ENCODE assay signal across 8 cellular contexts in the genomic region with DNA sequence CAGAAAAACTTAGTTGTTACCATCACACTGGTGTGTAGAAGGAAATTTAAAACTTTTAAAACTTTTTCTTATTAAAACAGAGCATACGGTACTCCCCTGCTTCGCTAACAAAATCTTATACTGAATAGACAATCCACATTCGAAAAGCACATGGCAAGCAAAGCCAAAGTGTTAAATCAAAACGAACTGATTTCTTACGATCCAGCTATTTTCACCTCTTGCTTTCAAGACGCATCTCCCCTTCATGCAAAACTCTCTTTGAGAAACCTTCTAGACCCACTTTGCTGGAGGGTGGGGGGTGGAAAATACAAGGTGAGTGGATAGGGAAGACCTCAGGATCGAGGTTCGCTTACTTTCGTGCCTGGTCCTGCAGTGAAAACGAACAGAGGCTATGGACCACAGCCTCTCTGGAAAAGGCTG. TPM values are rescaled to one million over a fixed set of nuclear protein-coding genes. Genes with fewer than 3 reads are reported as not detected.
DNase-seq lines count a peak whose midpoint lies in the region; ATAC-seq and TF ChIP-seq lines count a peak whose summit lies in the region.

No MANE protein-coding gene starts in this region.

- no peak for ATAC-seq in activated naive CD4-positive, alpha-beta T cell treated with anti-CD3 and anti-CD28 coated beads, Interleukin-2, amount 50 U/mL, for 72 hours

- peaks cover 30% of the 10 kb centered on the region for H3K4me1 ChIP-seq in testis

- DNase-seq in activated CD4-positive, alpha-beta T cell treated with anti-CD3 and anti-CD28 coated beads, Interleukin-2, amount 10 ng/mL, durations not matched to agents 24 days and 14 days, result no peak
- no peak for DNase-seq in activated CD4-positive, alpha-beta T cell treated with anti-CD3 and anti-CD28 coated beads, Interleukin-2, amount 50 U/mL, for 1 hour
- no peak for DNase-seq in activated naive CD4-positive, alpha-beta T cell treated with anti-CD3 and anti-CD28 coated beads, Interleukin-2, amount 50 U/mL, for 72 hours (ENCODE audit: low spot score in 2 of 2)
- DNase-seq in kidney epithelial cell (ENCODE audit: low read depth) (no peak), testis (no peak), NCI-H1694 treated with DMSO at 0.1 percent for 48 hours (lab: John Stamatoyannopoulos, UW) (no peak), NOMO-1 (lab: John Stamatoyannopoulos, UW; ENCODE audit: unreplicated experiment in 2 of 2) (no peak), GM13976 (ENCODE audit: low spot score) (no peak)

- H3K9me3 ChIP-seq in testis, result no peaks in the 10 kb centered on the region

- peaks cover 56% of the 10 kb centered on the region for H3K4me1 Mint-ChIP-seq in activated CD4-positive, alpha-beta T cell treated with anti-CD3 and anti-CD28 coated beads, Interleukin-2, amount 10 ng/mL, durations not matched to agents 24 days and 14 days

- no peak for TF ChIP-seq POLR2A in testis (IDR thresholded peaks at IDR 0.05)

- H3K27me3 ChIP-seq in kidney epithelial cell (ENCODE audit: control insufficient read depth, insufficient read depth, low read length) (no peaks in the 10 kb centered on the region), testis (no peaks in the 10 kb centered on the region)

- H3K27ac ChIP-seq in testis, result peak overlapping the region; percentile 99

- H3K9me3 Mint-ChIP-seq in activated CD4-positive, alpha-beta T cell treated with anti-CD3 and anti-CD28 coated beads, Interleukin-2, amount 10 ng/mL, durations not matched to agents 24 days and 14 days, result no peaks in the 10 kb centered on the region
- H3K9me3 Mint-ChIP-seq in activated naive CD4-positive, alpha-beta T cell treated with anti-CD3 and anti-CD28 coated beads, Interleukin-2, amount 50 U/mL, for 72 hours, result no peaks in the 10 kb centered on the region

- in situ Hi-C loops in GM13976 (cut with MboI; ENCODE audit: low sequenced_read_pairs, unreplicated experiment), result no loop called here

- H3K27me3 Mint-ChIP-seq in activated CD4-positive, alpha-beta T cell treated with anti-CD3 and anti-CD28 coated beads, Interleukin-2, amount 10 ng/mL, durations not matched to agents 24 days and 14 days, result no peaks in the 10 kb centered on the region

- H3K36me3 Mint-ChIP-seq in activated CD4-positive, alpha-beta T cell treated with anti-CD3 and anti-CD28 coated beads, Interleukin-2, amount 10 ng/mL, durations not matched to agents 24 days and 14 days (ENCODE audit: low read depth), result peaks cover 27% of the 10 kb centered on the region
- H3K36me3 Mint-ChIP-seq in activated naive CD4-positive, alpha-beta T cell treated with anti-CD3 and anti-CD28 coated beads, Interleukin-2, amount 50 U/mL, for 72 hours, result peaks cover 22 to 37% of the 10 kb centered on the region in 2 donors

- H3K36me3 ChIP-seq in kidney epithelial cell (ENCODE audit: control insufficient read depth, insufficient read depth, low read length), result no peaks in the 10 kb centered on the region
- no peaks in the 10 kb centered on the region for H3K36me3 ChIP-seq in testis (ENCODE audit: low read depth, missing control alignments)

- intact Hi-C loops in activated CD4-positive, alpha-beta T cell treated with anti-CD3 and anti-CD28 coated beads, Interleukin-2, amount 10 ng/mL, durations not matched to agents 24 days and 14 days (cut with micrococcal nuclease), result loop anchor here (5.0 to 10.0 kb wide), 2 partner anchors 587 to 815 kb away; a partner anchor contains a TSS
- intact Hi-C loops in testis (cut with DNase I; ENCODE audit: low total_unique reads), result no loop called here

- 0 to 1% methylated on average over 8 to 10 of the region's 10 CpGs for WGBS in testis, 2 donors

- H3K27ac Mint-ChIP-seq in activated CD4-positive, alpha-beta T cell treated with anti-CD3 and anti-CD28 coated beads, Interleukin-2, amount 10 ng/mL, durations not matched to agents 24 days and 14 days, result peak overlapping the region; percentile 97
- peak overlapping the region; percentile 90 to 97 for H3K27ac Mint-ChIP-seq in activated naive CD4-positive, alpha-beta T cell treated with anti-CD3 and anti-CD28 coated beads, Interleukin-2, amount 50 U/mL, for 72 hours

- TF ChIP-seq CTCF in kidney epithelial cell (IDR thresholded peaks at IDR 0.05; ENCODE audit: insufficient read depth, low read length, poor library complexity, severe bottlenecking) (no peak), testis (IDR thresholded peaks at IDR 0.05) (no peak), GM13976 (IDR thresholded peaks at IDR 0.05; ENCODE audit: borderline replicate concordance, control extremely low read depth, extremely low read depth, insufficient read depth, missing control alignments) (no peak)

- H3K4me3 ChIP-seq in kidney epithelial cell (ENCODE audit: low read depth, low read length) (peak overlapping the region; percentile 94), testis (peak overlapping the region; percentile 85 to 99)

- peak overlapping the region; percentile 94 for H3K4me3 Mint-ChIP-seq in activated CD4-positive, alpha-beta T cell treated with anti-CD3 and anti-CD28 coated beads, Interleukin-2, amount 10 ng/mL, durations not matched to agents 24 days and 14 days

RNA-seq across cellular contexts. Expression of a gene that starts 0.3 kb away (rescaled TPM):
- total RNA-seq in activated CD4-positive, alpha-beta T cell treated with anti-CD3 and anti-CD28 coated beads, Interleukin-2, amount 10 ng/mL, durations not matched to agents 24 days and 14 days, result 49.7 and 51.3 TPM in 2 replicates
- total RNA-seq in activated naive CD4-positive, alpha-beta T cell treated with anti-CD3 and anti-CD28 coated beads, Interleukin-2, amount 50 U/mL, for 72 hours, result 10 to 100 TPM; 63.9 to 80.7 TPM
- total RNA-seq in kidney epithelial cell, result 26.2 and 27.3 TPM in 2 replicates
- total RNA-seq in testis, result 10 to 100 TPM; 18.2 to 25.2 TPM
- polyA plus RNA-seq in testis (ENCODE audit: insufficient read depth, low read depth, low replicate concordance), result 20.1 TPM

RNA-seq across cellular contexts. Expression of a gene that starts 0.8 kb away (rescaled TPM):
- total RNA-seq in activated CD4-positive, alpha-beta T cell treated with anti-CD3 and anti-CD28 coated beads, Interleukin-2, amount 10 ng/mL, durations not matched to agents 24 days and 14 days, result 45.7 and 46.7 TPM in 2 replicates
- total RNA-seq in activated naive CD4-positive, alpha-beta T cell treated with anti-CD3 and anti-CD28 coated beads, Interleukin-2, amount 50 U/mL, for 72 hours, result 10 to 100 TPM; 52.4 to 52.7 TPM
- total RNA-seq in kidney epithelial cell (27.6 and 38.7 TPM in 2 replicates), testis (100 to 1,000 TPM; 102 to 103 TPM)
- polyA plus RNA-seq in testis (ENCODE audit: insufficient read depth, low read depth, low replicate concordance), result 30.5 TPM
